Comparison of ENCODE assay signal across 1 cellular context in genomic region chr11:67397536-67397935, GRCh38.
TF ChIP-seq lines count a peak whose summit lies in the region.

No MANE protein-coding gene starts in this region.

TF ChIP-seq in SK-N-SH treated with all-trans-retinoic acid at 6 μM for 48 hours, 23 proteins besides CTCF, POLR2A, EP300 and RAD21 (continued from another document):
- TF ChIP-seq ESRRG (CRISPR knock-in tag; IDR thresholded peaks at IDR 0.05) = no peak
- TF ChIP-seq ZFP3 (CRISPR knock-in tag; IDR thresholded peaks at IDR 0.05) = no peak
- no peak for TF ChIP-seq PATZ1 (CRISPR knock-in tag; IDR thresholded peaks at IDR 0.05; ENCODE audit: borderline replicate concordance)
- no peak for TF ChIP-seq TCF4 (CRISPR knock-in tag; IDR thresholded peaks at IDR 0.05; ENCODE audit: borderline replicate concordance)
- no peak for TF ChIP-seq BACH2 (CRISPR knock-in tag; IDR thresholded peaks at IDR 0.05; ENCODE audit: borderline replicate concordance)
